ENCODE assay signal across 8 cellular contexts in genomic region chr17:50560185-50560824, GRCh38. TPM values are rescaled to one million over a fixed set of nuclear protein-coding genes. Genes with fewer than 3 reads are reported as not detected.
DNase-seq lines count a peak whose midpoint lies in the region.

CACNA1G (plus strand) TSS chr17:50560715; CDS start chr17:50561460, 745 bp downstream.

- H3K27me3 ChIP-seq in GM23248 (replicated peaks; ENCODE audit: insufficient read depth) (peaks cover 6% of the 10 kb centered on the region), subcutaneous abdominal adipose tissue (ENCODE audit: control insufficient read depth in 5 of 5, insufficient read depth in 4 of 5, low read length in 5 of 5) (peaks cover 32 to 66% (median 44%) of the 10 kb centered on the region in 5 donors)

- in situ Hi-C loops in GM23248 (cut with MboI) = no loop called here

- peak within 1 kb of the TSS; percentile 91 for H3K4me2 ChIP-seq in GM23248 (ENCODE audit: unreplicated experiment)

- H3K4me1 ChIP-seq in GM23248 (ENCODE audit: insufficient read depth) = peaks cover 10% of the 10 kb centered on the region
- H3K4me1 ChIP-seq in subcutaneous abdominal adipose tissue (ENCODE audit: control insufficient read depth in 5 of 5, insufficient read depth in 5 of 5, low read length in 5 of 5) = peaks cover 0 to 41% (median 30%) of the 10 kb centered on the region in 5 donors

- H3K36me3 ChIP-seq in GM23248 (ENCODE audit: low read depth) = no peaks in the 10 kb centered on the region
- peaks cover 0 to 8% (median 5%) of the 10 kb centered on the region in 5 donors for H3K36me3 ChIP-seq in subcutaneous abdominal adipose tissue (ENCODE audit: control insufficient read depth in 5 of 5, insufficient read depth in 5 of 5, low read length in 5 of 5)

- H3K27ac ChIP-seq in GM23248 (no peak within 1 kb of the TSS), subcutaneous abdominal adipose tissue (ENCODE audit: low read depth, low read length) (no peak within 1 kb of the TSS)

- 0 out of 2 replicates have a peak within 1 kb of the TSS, but pooled peaks have one; percentile 36 for H3K9ac ChIP-seq in GM23248
- peak within 1 kb of the TSS in 1 of 5 donors; percentile 43 for H3K9ac ChIP-seq in subcutaneous abdominal adipose tissue (ENCODE audit: low read length in 5 of 5)

- H3K9me2 ChIP-seq in GM23248 (ENCODE audit: insufficient read depth) = no peaks in the 10 kb centered on the region

- WGBS in GM23248 (ENCODE audit: low coverage in 1 of 2, low lambda C conversion rate in 2 of 2, missing lambda C conversion rate in 2 of 2), 2 experiments = 1 to 4% methylated on average over 36 to 39 of the region's 56 CpGs

- H4K20me1 ChIP-seq in GM23248 (ENCODE audit: insufficient read depth) = no peaks in the 10 kb centered on the region

- H3K4me3 ChIP-seq in GM23248 (peak within 1 kb of the TSS; percentile 74), subcutaneous abdominal adipose tissue (ENCODE audit: low read depth in 1 of 5, low read length in 5 of 5) (peak within 1 kb of the TSS; percentile 29 to 64 (median 55))

- H3K79me2 ChIP-seq in GM23248 (ENCODE audit: insufficient read depth) = no peaks in the 10 kb centered on the region

- peak; percentile 92 for DNase-seq in Daoy (ENCODE audit: low read depth)
- DNase-seq in GM23248 = peak; percentile 95
- DNase-seq in KG1 (lab: John Stamatoyannopoulos, UW) = peak; percentile 37
- DNase-seq in SHP77 treated with DMSO at 0.1 percent for 48 hours (lab: John Stamatoyannopoulos, UW) = peak; percentile 32
- DNase-seq in activated gamma-delta T cell treated with Interleukin-2 at 50 U/mL for 16 hours = peak; percentile 78
- DNase-seq in germinal center (ENCODE audit: low spot score) = peak; percentile 97
- peak; percentile 86 for DNase-seq in occipital lobe (lab: John Stamatoyannopoulos, UW)

- H2AFZ ChIP-seq in GM23248 = peak within 1 kb of the TSS; percentile 86

- peaks cover 10% of the 10 kb centered on the region for H3F3A ChIP-seq in GM23248 (ENCODE audit: insufficient read depth)

- H3K9me3 ChIP-seq in GM23248 (ENCODE audit: low read depth) (no peaks in the 10 kb centered on the region), subcutaneous abdominal adipose tissue (ENCODE audit: control insufficient read depth in 5 of 5, low read length in 5 of 5) (no peaks in the 10 kb centered on the region)

RNA-seq across cellular contexts. Expression of gene CACNA1G, which starts in this region (rescaled TPM):
- total RNA-seq in Daoy (2014; rRNA removed; shearing (Covaris generic)) = 0.15 and 0.23 TPM in 2 replicates
- 0.13 and 0.97 TPM in 2 replicates for total RNA-seq in GM23248 (2014; rRNA removed; shearing (Covaris generic))
- 0.06 and 0.16 TPM in 2 replicates for polyA plus RNA-seq in GM23248 (2016; fragmentation: Nextera tagmentation; extraction: Ambion mirVana)
- total RNA-seq in occipital lobe = 20.1 TPM

Comparison
In these comparisons a context has a peak if more than half of its experiments do, and no peak if none do; other contexts are left out.
1. RNA of gene CACNA1G (total RNA-seq): 20.1 TPM in occipital lobe (single experiment); 0.13 to 0.97 TPM in GM23248 and 0.15 to 0.23 TPM in Daoy; every median in the first group is over 10 times any median in the second.
2. Peak in DNase-seq in Daoy; RNA of the gene not detected or under 1 TPM.
3. Peak in DNase-seq, H3K4me3 ChIP-seq, H3K9ac ChIP-seq and H3K4me2 ChIP-seq in GM23248; RNA of the gene not detected or under 1 TPM.
4. DNase-seq: peak in every context shown above with its lines; median percentile 97 in germinal center; 95 in GM23248; 92 in Daoy; 86 in occipital lobe; 78 in activated gamma-delta T cell treated with Interleukin-2 at 50 U/mL for 16 hours; 37 in KG1; 32 in SHP77 treated with DMSO at 0.1 percent for 48 hours.